Comparison of ENCODE assay signal across 14 cellular contexts in genomic region chr7:102627271-102627904, GRCh38. TPM values are rescaled to one million over a fixed set of nuclear protein-coding genes. Genes with fewer than 3 reads are reported as not detected.
DNase-seq lines count a peak whose midpoint lies in the region; ATAC-seq and TF ChIP-seq lines count a peak whose summit lies in the region.
"Not testable (repeated sequence)": the region's sequence is repeated elsewhere in the genome, so short reads cannot be mapped to it uniquely, and the experiment has no call there.
"Had no signal": no experiment of that assay in that cellular context is flagged by ENCODE, and none has a peak within 500 bp of the region (broad histone marks: within the 10 kb centered on the region; RNA-seq: fewer than 3 reads in every experiment).

No MANE protein-coding gene starts in this region.

- H3K9me2 ChIP-seq in OCI-LY7 (ENCODE audit: insufficient read depth, low read length) = not testable (repeated sequence)

- TF ChIP-seq POLR2A in heart left ventricle (IDR thresholded peaks at IDR 0.05); upper lobe of left lung (IDR thresholded peaks at IDR 0.05): not testable (repeated sequence)

- DNase-seq in OCI-LY7 (ENCODE audit: low spot score); heart left ventricle; left lobe of liver (ENCODE audit: low spot score); omental fat pad (ENCODE audit: low spot score); upper lobe of left lung: not testable (repeated sequence)

- ATAC-seq in esophagus mucosa (peak; percentile 22), heart left ventricle (peak; percentile 18 to 66 (median 48)), left lobe of liver (peak; percentile 3), omental fat pad (ENCODE audit: low FRiP score) (peak; percentile 3), upper lobe of left lung (ENCODE audit: low FRiP score in 2 of 2) (peak; percentile 2 to 9)

- CTCF ChIA-PET in OCI-LY7 (lab: Charles Lee; ENCODE audit: unreplicated experiment) = not testable (repeated sequence)

- no CpG with 5 or more reads among the region's 8 CpGs for WGBS in heart left ventricle, 4 donors
- no CpG with 5 or more reads among the region's 8 CpGs for WGBS in upper lobe of left lung, 2 donors

- not testable (repeated sequence) for H3K4me2 ChIP-seq in OCI-LY7 (ENCODE audit: low read length)

- not testable (repeated sequence) for H3K36me3 ChIP-seq in OCI-LY7 (ENCODE audit: insufficient read depth, low read length); heart left ventricle; upper lobe of left lung

- not testable (repeated sequence) for H3K27ac ChIP-seq in OCI-LY7 (ENCODE audit: low read depth, low read length, poor library complexity, severe bottlenecking); upper lobe of left lung
- H3K27ac ChIP-seq in heart left ventricle = peak overlapping the region in 1 of 12 donors; percentile 43

- not testable (repeated sequence) for H3K9me3 ChIP-seq in OCI-LY7 (ENCODE audit: low read length); heart left ventricle; upper lobe of left lung

- H3K4me1 ChIP-seq in OCI-LY7 (ENCODE audit: insufficient read depth, low read length, poor library complexity, severe bottlenecking); heart left ventricle; upper lobe of left lung: not testable (repeated sequence)

- not testable (repeated sequence) for H3K4me3 ChIP-seq in OCI-LY7 (ENCODE audit: low read depth, low read length, poor library complexity, severe bottlenecking); heart left ventricle; upper lobe of left lung

- not testable (repeated sequence) for H3K27me3 ChIP-seq in heart left ventricle, upper lobe of left lung

- H3K79me2 ChIP-seq in OCI-LY7 (ENCODE audit: insufficient read depth, low read depth, low read length) = not testable (repeated sequence)

- not testable (repeated sequence) for H4K20me1 ChIP-seq in OCI-LY7 (ENCODE audit: insufficient read depth, low read length)

- not testable (repeated sequence) for TF ChIP-seq CTCF in OCI-LY7 (conservative IDR thresholded peaks at IDR 0.05; ENCODE audit: low read length); heart left ventricle (IDR thresholded peaks at IDR 0.05); omental fat pad (IDR thresholded peaks at IDR 0.05); upper lobe of left lung (IDR thresholded peaks at IDR 0.05)

- not testable (repeated sequence) for TF ChIP-seq EP300 in upper lobe of left lung (IDR thresholded peaks at IDR 0.05)

- TSS peak; percentile 49 for BruUV-seq in OCI-LY7 (replicated peaks; lab: Mats Ljungman, UMichigan)

- H2AFZ ChIP-seq in OCI-LY7 (ENCODE audit: low read length) = not testable (repeated sequence)

- intact Hi-C loops in OCI-LY7 (cut with micrococcal nuclease; ENCODE audit: unreplicated experiment); heart left ventricle (cut with DNase I): not testable (repeated sequence)

- POLR2A ChIA-PET in OCI-LY7 (lab: Charles Lee) = not testable (repeated sequence)

RNA-seq across cellular contexts. Expression of gene RASA4, which starts 10.8 kb away (rescaled TPM):
- 20.3 and 25.9 TPM in 2 replicates for total RNA-seq in OCI-LY7 (2014; rRNA removed; shearing (Covaris generic))
- total RNA-seq in OCI-LY7 (2022) (52.4 and 64.6 TPM in 2 replicates), esophagus mucosa (13.2 TPM), heart left ventricle (100 to 1,000 TPM in 1 of 9 donors, 10 to 100 TPM in 5, 1 to 10 TPM in 3; 6.3 to 106 (median 14.9) TPM), left lobe of liver (10.7 TPM), omental fat pad (10 to 100 TPM; 13.9 to 56.0 (median 25.5) TPM), upper lobe of left lung (100 to 1,000 TPM in 1 of 6 donors, 10 to 100 TPM in 4, 1 to 10 TPM in 1; 8.7 to 132 (median 41.7) TPM)
- 1 to 10 TPM; 8.1 to 9.4 TPM for polyA plus RNA-seq in heart left ventricle

RNA-seq across cellular contexts. Expression of gene UPK3BL1, which starts 15.2 kb away (rescaled TPM):
- 13.3 and 22.6 TPM in 2 replicates for total RNA-seq in OCI-LY7 (2014; rRNA removed; shearing (Covaris generic))
- total RNA-seq in OCI-LY7 (2022) (22.5 and 26.6 TPM in 2 replicates), esophagus mucosa (304 TPM), heart left ventricle (10 to 100 TPM in 7 of 9 donors, 1 to 10 TPM in 2; 6.0 to 29.2 (median 12.8) TPM), left lobe of liver (10.0 TPM), omental fat pad (10 to 100 TPM; 13.6 to 32.0 (median 26.2) TPM), upper lobe of left lung (10 to 100 TPM; 17.0 to 99.3 (median 30.0) TPM)
- 10 to 100 TPM in 1 of 2 donors, 1 to 10 TPM in 1; 8.3 to 30.9 TPM for polyA plus RNA-seq in heart left ventricle

RNA-seq across cellular contexts. Expression of gene SPDYE2B, which starts 22.7 kb away (rescaled TPM):
- not detected in 2 replicates for total RNA-seq in OCI-LY7 (2014; rRNA removed; shearing (Covaris generic))
- total RNA-seq in OCI-LY7 (2022) (not detected in 2 replicates), esophagus mucosa (not detected), heart left ventricle (not detected), left lobe of liver (not detected), omental fat pad (not detected), upper lobe of left lung (not detected)
- not detected for polyA plus RNA-seq in heart left ventricle
- total RNA-seq: A172; CD4-positive, CD25-positive, alpha-beta regulatory T cell; CD8-positive, alpha-beta memory T cell; G401; GM12878; H7; HFFc6; HT1080 had no signal

RNA-seq across cellular contexts. Expression of gene POLR2J2, which starts 44.1 kb away (rescaled TPM):
- total RNA-seq in OCI-LY7 (2014; rRNA removed; shearing (Covaris generic)) = 2.5 and 5.4 TPM in 2 replicates
- total RNA-seq in OCI-LY7 (2022) (11.8 and 16.2 TPM in 2 replicates), esophagus mucosa (3.3 TPM), heart left ventricle (10 to 100 TPM in 1 of 9 donors, 1 to 10 TPM in 6, under 1 TPM in 1, not detected in 1; 0.79 to 12.9 (median 3.3) TPM), left lobe of liver (3.7 TPM), omental fat pad (1 to 10 TPM; 1.9 to 7.0 (median 3.3) TPM), upper lobe of left lung (10 to 100 TPM in 2 of 6 donors, 1 to 10 TPM in 4; 2.1 to 24.3 (median 5.6) TPM)
- 1 to 10 TPM in 1 of 2 donors, under 1 TPM in 1; 0.98 to 5.1 TPM for polyA plus RNA-seq in heart left ventricle
- total RNA-seq: G401 had no signal

RNA-seq across cellular contexts. Expression of gene POLR2J3, which starts 55.0 kb away (rescaled TPM):
- 12.4 and 30.4 TPM in 2 replicates for total RNA-seq in OCI-LY7 (2014; rRNA removed; shearing (Covaris generic))
- total RNA-seq in OCI-LY7 (2022) (62.8 and 63.7 TPM in 2 replicates), esophagus mucosa (13.8 TPM), heart left ventricle (10 to 100 TPM in 6 of 9 donors, 1 to 10 TPM in 3; 4.8 to 32.9 (median 12.0) TPM), left lobe of liver (15.1 TPM), omental fat pad (10 to 100 TPM; 20.5 to 30.7 (median 25.6) TPM), upper lobe of left lung (100 to 1,000 TPM in 1 of 6 donors, 10 to 100 TPM in 5; 17.2 to 147 (median 32.8) TPM)
- 10 to 100 TPM; 31.7 to 67.7 TPM for polyA plus RNA-seq in heart left ventricle
